ENCODE assay signal across 9 cellular contexts in the genomic region with DNA sequence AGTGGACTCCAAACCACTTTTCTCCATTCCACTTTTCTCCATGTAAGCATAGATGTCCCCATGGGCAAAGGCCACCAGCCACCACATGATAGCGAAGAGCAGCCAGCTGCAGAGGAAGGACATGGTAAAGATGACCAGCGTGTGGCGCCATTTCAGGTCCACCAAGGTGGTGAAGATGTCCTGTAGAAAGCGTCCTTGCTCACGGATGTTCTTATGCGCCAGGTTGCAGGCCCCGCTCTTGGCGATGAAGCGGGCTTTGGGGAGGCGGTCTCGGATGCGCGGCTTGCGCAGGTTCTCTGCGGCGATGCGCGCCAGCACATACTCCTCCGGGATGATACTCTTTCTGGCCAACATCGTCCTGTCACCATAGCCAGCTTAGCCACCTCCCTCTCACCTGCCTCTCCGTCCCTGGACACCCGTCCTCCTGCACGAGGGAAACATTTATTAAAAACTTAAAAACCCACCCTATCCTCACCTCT. TPM values are rescaled to one million over a fixed set of nuclear protein-coding genes. Genes with fewer than 3 reads are reported as not detected.
DNase-seq lines count a peak whose midpoint lies in the region; ATAC-seq and TF ChIP-seq lines count a peak whose summit lies in the region.
"Had no signal": no experiment of that assay in that cellular context is flagged by ENCODE, and none has a peak within 500 bp of the region (broad histone marks: within the 10 kb centered on the region; RNA-seq: fewer than 3 reads in every experiment).

No MANE protein-coding gene starts in this region.

- TF ChIP-seq CTCF in ascending aorta (IDR thresholded peaks at IDR 0.05) (peak in 1 of 3 experiments; percentile 26), thoracic aorta (IDR thresholded peaks at IDR 0.05) (peak; percentile 27)

- H3K27me3 ChIP-seq in ascending aorta (no peaks in the 10 kb centered on the region), thoracic aorta (replicated peaks; ENCODE audit: insufficient read depth) (no peaks in the 10 kb centered on the region)

- no peak for ATAC-seq in thoracic aorta (ENCODE audit: insufficient number of reproducible peaks, low FRiP score, low read depth)
- ATAC-seq in HG02759 (IDR thresholded peaks at IDR 0.05; ENCODE audit: unreplicated experiment): no peak

- H3K36me3 ChIP-seq in ascending aorta (no peaks in the 10 kb centered on the region), thoracic aorta (no peaks in the 10 kb centered on the region)

- in situ Hi-C loops in KBM-7 (cut with MboI; ENCODE audit: low pct_unique_long_range_greater_than_20kb, low sequenced_read_pairs): no loop called here

- H3K4me1 ChIP-seq in ascending aorta: no peaks in the 10 kb centered on the region
- peaks cover 19 to 36% of the 10 kb centered on the region in 2 donors for H3K4me1 ChIP-seq in thoracic aorta (ENCODE audit: control insufficient read depth in 1 of 2, low read depth in 2 of 2)

- peak overlapping the region; percentile 54 to 80 for H3K27ac ChIP-seq in ascending aorta
- H3K27ac ChIP-seq in thoracic aorta: peak overlapping the region; percentile 75 to 78

- H3K9me3 ChIP-seq in ascending aorta (no peaks in the 10 kb centered on the region), thoracic aorta (no peaks in the 10 kb centered on the region)

- DNase-seq in activated CD4-positive, alpha-beta T cell treated with anti-CD3 and anti-CD28 coated beads for 48 hours: peak; percentile 25
- no peak for DNase-seq in activated CD4-positive, alpha-beta T cell treated with anti-CD3 and anti-CD28 coated beads for 4 hours
- DNase-seq in ascending aorta (ENCODE audit: low spot score in 2 of 2): peak in 1 of 2 donors; percentile 62
- DNase-seq in iPS-NIHi7 (ENCODE audit: extremely low spot score): peak; percentile 70
- no peak for DNase-seq in thoracic aorta (ENCODE audit: low spot score)
- DNase-seq in KBM-7: no peak
- DNase-seq in amniotic stem cell (lab: John Stamatoyannopoulos, UW): no peak

- intact Hi-C loops in ascending aorta (cut with DNase I): loop anchor here (5.0 to 10.0 kb wide), 2 partner anchors 54 to 339 kb away; partner anchors contain the start of gene PYROXD1

- H3K4me3 ChIP-seq in ascending aorta (peak overlapping the region; percentile 49 to 79), thoracic aorta (peak overlapping the region; percentile 89)

RNA-seq across cellular contexts. Expression of gene KCNJ8, which starts 1.2 kb away (rescaled TPM):
- total RNA-seq in ascending aorta (27.8 TPM), thoracic aorta (1 to 10 TPM; 7.0 to 8.1 TPM)
- total RNA-seq: T-helper 1 cell treated with Interleukin-12 subunit alpha and Interleukin-12 subunit beta and Interleukin-4 antibody, amounts not matched to agents 30 ng/mL and 1 ng/mL, for 36 hours had no signal

Comparison
In these comparisons a context has a peak if more than half of its experiments do, and no peak if none do; other contexts are left out.
1. DNase-seq: peak in activated CD4-positive, alpha-beta T cell treated with anti-CD3 and anti-CD28 coated beads for 48 hours (single experiment) and iPS-NIHi7 (single experiment); none in activated CD4-positive, alpha-beta T cell treated with anti-CD3 and anti-CD28 coated beads for 4 hours (0 of 2), thoracic aorta (single experiment), KBM-7 (single experiment) and amniotic stem cell (single experiment).